Comparison of ENCODE assay signal across 19 cellular contexts in genomic region chr5:96342581-96342980, GRCh38.
DNase-seq lines count a peak whose midpoint lies in the region; ATAC-seq and TF ChIP-seq lines count a peak whose summit lies in the region.
"Had no signal": no experiment of that assay in that cellular context is flagged by ENCODE, and none has a peak within 500 bp of the region (broad histone marks: within the 10 kb centered on the region; RNA-seq: fewer than 3 reads in every experiment).

No MANE protein-coding gene starts in this region.

- H3K4me2 ChIP-seq in GM23248 (ENCODE audit: unreplicated experiment), result no peak overlapping the region
- H3K4me2 ChIP-seq: BLaER1 had no signal

- no peaks in the 10 kb centered on the region for H3K9me3 Mint-ChIP-seq in activated CD4-positive, alpha-beta memory T cell treated with anti-CD3 and anti-CD28 coated beads, Interleukin-2, amount 10 ng/mL, durations not matched to agents 7 days and 5 days
- H3K9me3 Mint-ChIP-seq: HFFc6 had no signal

- 91 to 94% methylated on average over 4 of the region's 4 CpGs for WGBS in GM23248 (ENCODE audit: low coverage in 1 of 2, low lambda C conversion rate in 2 of 2, missing lambda C conversion rate in 2 of 2), 2 experiments

- CTCF ChIA-PET in activated CD4-positive, alpha-beta memory T cell treated with anti-CD3 and anti-CD28 coated beads, Interleukin-2, amount 10 ng/mL, durations not matched to agents 7 days and 5 days (lab: Charles Lee), result interaction anchor here (1.0 to 1.9 kb wide), 5 partner anchors 260 to 562 kb away, joined by 3 to 9 read pairs (median 5); no protein-coding TSS in a partner anchor

- TF ChIP-seq CTCF in 22Rv1 (IDR thresholded peaks at IDR 0.05) (no peak), epithelial cell of esophagus (IDR thresholded peaks at IDR 0.05; ENCODE audit: insufficient read depth, low read depth, low read length, missing control alignments) (no peak)

- intact Hi-C loops in sciatic nerve (cut with DNase I), result loop anchor here (10.0 kb wide), 1 partner anchor 262 kb away; no protein-coding TSS in a partner anchor

- no peaks in the 10 kb centered on the region for H3K9me3 ChIP-seq in GM23248 (ENCODE audit: low read depth)
- H3K9me3 ChIP-seq: BLaER1 had no signal

- no peaks in the 10 kb centered on the region for H3K9me2 ChIP-seq in GM23248 (ENCODE audit: insufficient read depth)

- H3K9ac ChIP-seq in GM23248, result no peak overlapping the region
- H3K9ac ChIP-seq: BLaER1 had no signal

- POLR2A ChIA-PET in activated CD4-positive, alpha-beta memory T cell treated with anti-CD3 and anti-CD28 coated beads, Interleukin-2, amount 10 ng/mL, durations not matched to agents 7 days and 5 days (lab: Charles Lee), result no interaction called here

- H3K36me3 Mint-ChIP-seq in activated CD4-positive, alpha-beta memory T cell treated with anti-CD3 and anti-CD28 coated beads, Interleukin-2, amount 10 ng/mL, durations not matched to agents 7 days and 5 days (ENCODE audit: low read depth), result no peaks in the 10 kb centered on the region

- H3K4me3 ChIP-seq in GM23248 (no peak overlapping the region), epithelial cell of esophagus (ENCODE audit: low read length) (no peak overlapping the region)
- H3K4me3 ChIP-seq: BLaER1 had no signal

- H3K4me3 Mint-ChIP-seq in activated CD4-positive, alpha-beta memory T cell treated with anti-CD3 and anti-CD28 coated beads, Interleukin-2, amount 10 ng/mL, durations not matched to agents 7 days and 5 days, result no peak overlapping the region
- H3K4me3 Mint-ChIP-seq: HFFc6 had no signal

- ATAC-seq in sciatic nerve (no peak), HG02759 (IDR thresholded peaks at IDR 0.05; ENCODE audit: unreplicated experiment) (no peak)
- ATAC-seq: PC-3 had no signal

- in situ Hi-C loops in GM23248 (cut with MboI), result no loop called here

- no peaks in the 10 kb centered on the region for H3K36me3 ChIP-seq in GM23248 (ENCODE audit: low read depth)
- H3K36me3 ChIP-seq: BLaER1 had no signal

- peak overlapping the region; percentile 97; the same call in 1 of the 2 replicates for H3K27ac ChIP-seq in 22Rv1
- no peak overlapping the region for H3K27ac ChIP-seq in GM23248
- H3K27ac ChIP-seq: BLaER1, RWPE1 had no signal

- peaks cover 24% of the 10 kb centered on the region for H3K4me1 Mint-ChIP-seq in activated CD4-positive, alpha-beta memory T cell treated with anti-CD3 and anti-CD28 coated beads, Interleukin-2, amount 10 ng/mL, durations not matched to agents 7 days and 5 days

- H3F3A ChIP-seq in GM23248 (ENCODE audit: insufficient read depth), result peaks cover 28% of the 10 kb centered on the region

- no peaks in the 10 kb centered on the region for H4K20me1 ChIP-seq in GM23248 (ENCODE audit: insufficient read depth)
- H4K20me1 ChIP-seq: BLaER1 had no signal

- peaks cover 41% of the 10 kb centered on the region for H3K27me3 Mint-ChIP-seq in activated CD4-positive, alpha-beta memory T cell treated with anti-CD3 and anti-CD28 coated beads, Interleukin-2, amount 10 ng/mL, durations not matched to agents 7 days and 5 days

- H3K79me2 ChIP-seq in GM23248 (ENCODE audit: insufficient read depth), result peaks cover 10% of the 10 kb centered on the region; the same call in 1 of the 2 replicates

- peak; percentile 15 for DNase-seq in GM23248
- peak; percentile 46 for DNase-seq in epithelial cell of esophagus (ENCODE audit: low read depth)
- DNase-seq in kidney tubule cell (ENCODE audit: low spot score), result peak; percentile 65
- no peak for DNase-seq in sciatic nerve (ENCODE audit: low spot score)
- no peak for DNase-seq in activated CD4-positive, alpha-beta memory T cell treated with anti-CD3 and anti-CD28 coated beads, Interleukin-2, amount 10 ng/mL, durations not matched to agents 7 days and 5 days
- DNase-seq: DMS79 treated with DMSO at 0.1 percent for 48 hours, H7, HFFc6, NCI-H1048, NCI-H1436, NCI-H1930, NCI-H345, NCI-H526, PC-3, SIG-M5 had no signal

- no peak overlapping the region for H2AFZ ChIP-seq in GM23248

- H3K27me3 ChIP-seq in GM23248 (replicated peaks; ENCODE audit: insufficient read depth), result no peaks in the 10 kb centered on the region
- H3K27me3 ChIP-seq: BLaER1 had no signal

- peaks cover 54% of the 10 kb centered on the region for H3K4me1 ChIP-seq in GM23248 (ENCODE audit: insufficient read depth)
- H3K4me1 ChIP-seq: BLaER1 had no signal

- H3K27ac Mint-ChIP-seq in activated CD4-positive, alpha-beta memory T cell treated with anti-CD3 and anti-CD28 coated beads, Interleukin-2, amount 10 ng/mL, durations not matched to agents 7 days and 5 days, result no peak overlapping the region
- H3K27ac Mint-ChIP-seq: HFFc6 had no signal

Comparison
In these comparisons a context has a peak if more than half of its experiments do, and no peak if none do; other contexts are left out.
1. DNase-seq: peak in GM23248 (single experiment), epithelial cell of esophagus (single experiment) and kidney tubule cell (single experiment); none in sciatic nerve (single experiment) and activated CD4-positive, alpha-beta memory T cell treated with anti-CD3 and anti-CD28 coated beads, Interleukin-2, amount 10 ng/mL, durations not matched to agents 7 days and 5 days (single experiment).